In the genomic region with DNA sequence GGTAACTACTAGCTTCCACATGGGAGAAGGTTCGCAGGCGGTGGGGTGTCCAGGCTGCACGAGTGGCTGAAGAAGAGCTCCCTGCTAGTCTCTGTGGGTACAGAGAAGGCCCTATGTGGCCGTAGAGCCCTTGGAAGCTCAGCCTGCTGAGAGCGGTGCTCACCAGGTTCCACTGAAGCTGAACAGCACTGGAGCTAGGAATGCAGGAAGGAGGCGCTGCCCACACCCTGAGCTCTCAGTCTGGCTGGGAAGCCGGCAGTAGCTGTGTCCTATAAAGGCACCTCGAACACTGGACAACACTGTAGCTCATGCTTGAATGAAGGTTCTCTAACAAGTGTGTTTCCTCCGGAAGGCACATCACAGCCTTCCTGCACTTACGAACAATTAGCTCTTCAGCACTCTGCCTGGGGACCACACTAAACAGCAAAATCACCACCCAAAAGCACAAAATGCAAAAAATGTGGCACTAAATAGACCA, we compare ENCODE assay signal across 1 cellular context.
TF ChIP-seq lines count a peak whose summit lies in the region.

No MANE protein-coding gene starts in this region.

TF ChIP-seq in liver, 16 proteins besides CTCF, POLR2A, EP300 and RAD21:
- TF ChIP-seq, protein P1, sequence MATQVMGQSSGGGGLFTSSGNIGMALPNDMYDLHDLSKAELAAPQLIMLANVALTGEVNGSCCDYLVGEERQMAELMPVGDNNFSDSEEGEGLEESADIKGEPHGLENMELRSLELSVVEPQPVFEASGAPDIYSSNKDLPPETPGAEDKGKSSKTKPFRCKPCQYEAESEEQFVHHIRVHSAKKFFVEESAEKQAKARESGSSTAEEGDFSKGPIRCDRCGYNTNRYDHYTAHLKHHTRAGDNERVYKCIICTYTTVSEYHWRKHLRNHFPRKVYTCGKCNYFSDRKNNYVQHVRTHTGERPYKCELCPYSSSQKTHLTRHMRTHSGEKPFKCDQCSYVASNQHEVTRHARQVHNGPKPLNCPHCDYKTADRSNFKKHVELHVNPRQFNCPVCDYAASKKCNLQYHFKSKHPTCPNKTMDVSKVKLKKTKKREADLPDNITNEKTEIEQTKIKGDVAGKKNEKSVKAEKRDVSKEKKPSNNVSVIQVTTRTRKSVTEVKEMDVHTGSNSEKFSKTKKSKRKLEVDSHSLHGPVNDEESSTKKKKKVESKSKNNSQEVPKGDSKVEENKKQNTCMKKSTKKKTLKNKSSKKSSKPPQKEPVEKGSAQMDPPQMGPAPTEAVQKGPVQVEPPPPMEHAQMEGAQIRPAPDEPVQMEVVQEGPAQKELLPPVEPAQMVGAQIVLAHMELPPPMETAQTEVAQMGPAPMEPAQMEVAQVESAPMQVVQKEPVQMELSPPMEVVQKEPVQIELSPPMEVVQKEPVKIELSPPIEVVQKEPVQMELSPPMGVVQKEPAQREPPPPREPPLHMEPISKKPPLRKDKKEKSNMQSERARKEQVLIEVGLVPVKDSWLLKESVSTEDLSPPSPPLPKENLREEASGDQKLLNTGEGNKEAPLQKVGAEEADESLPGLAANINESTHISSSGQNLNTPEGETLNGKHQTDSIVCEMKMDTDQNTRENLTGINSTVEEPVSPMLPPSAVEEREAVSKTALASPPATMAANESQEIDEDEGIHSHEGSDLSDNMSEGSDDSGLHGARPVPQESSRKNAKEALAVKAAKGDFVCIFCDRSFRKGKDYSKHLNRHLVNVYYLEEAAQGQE (IDR thresholded peaks at IDR 0.05) = peak; percentile 83
